Comparison of ENCODE assay signal across 22 cellular contexts in the genomic region with DNA sequence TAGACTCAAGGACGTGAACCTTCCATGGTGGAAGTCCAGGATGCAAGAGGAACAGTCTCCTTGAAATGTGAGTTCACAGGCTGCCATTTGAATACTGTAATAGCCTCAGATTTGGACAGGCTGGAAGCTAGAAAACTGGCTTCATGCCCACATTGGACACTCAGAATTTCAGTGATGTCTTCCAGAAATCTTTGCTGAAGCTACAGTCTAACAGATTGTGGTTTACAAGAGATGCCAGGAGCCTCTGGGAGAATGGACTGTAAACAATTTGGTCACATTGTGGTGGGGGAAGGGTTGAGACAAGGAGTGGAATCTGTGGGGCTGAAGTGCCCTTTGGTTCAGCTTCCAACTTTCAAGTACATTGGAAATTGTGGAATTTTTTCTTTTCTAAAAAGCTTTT.
DNase-seq lines count a peak whose midpoint lies in the region; ATAC-seq and TF ChIP-seq lines count a peak whose summit lies in the region.
"Had no signal": no experiment of that assay in that cellular context is flagged by ENCODE, and none has a peak within 500 bp of the region (broad histone marks: within the 10 kb centered on the region; RNA-seq: fewer than 3 reads in every experiment).

No MANE protein-coding gene starts in this region.

- no peak overlapping the region for H3K4me3 Mint-ChIP-seq in Caco-2 (ENCODE audit: unreplicated experiment)
- H3K4me3 Mint-ChIP-seq: activated B cell treated with CpG ODN at 0.5 μM for 24 hours; activated CD4-positive, alpha-beta memory T cell treated with anti-CD3 and anti-CD28 coated beads, Interleukin-2, amount 10 ng/mL, durations not matched to agents 7 days and 5 days; naive B cell had no signal

- H3K9me3 ChIP-seq in SJSA1 (replicated peaks) = no peaks in the 10 kb centered on the region
- H3K9me3 ChIP-seq in upper lobe of right lung = no peaks in the 10 kb centered on the region
- no peaks in the 10 kb centered on the region for H3K9me3 ChIP-seq in Caco-2
- H3K9me3 ChIP-seq: esophagus muscularis mucosa had no signal

- peaks cover 10% of the 10 kb centered on the region for H3K9me3 Mint-ChIP-seq in Caco-2 (ENCODE audit: unreplicated experiment)
- peaks cover 4 to 5% of the 10 kb centered on the region in 2 donors for H3K9me3 Mint-ChIP-seq in activated naive CD4-positive, alpha-beta T cell treated with anti-CD3 and anti-CD28 coated beads, Interleukin-2, amount 50 U/mL, for 72 hours

- no peaks in the 10 kb centered on the region for H3K4me1 Mint-ChIP-seq in Caco-2 (ENCODE audit: low read depth, unreplicated experiment)

- H3K27ac ChIP-seq in SJSA1 (no peak overlapping the region), upper lobe of right lung (no peak overlapping the region)
- H3K27ac ChIP-seq: C4-2B, esophagus muscularis mucosa had no signal

- CTCF ChIA-PET in Caco-2 (lab: Charles Lee) = no interaction called here

- POLR2A ChIA-PET in Caco-2 (lab: Charles Lee) = no interaction called here

- no peak for ATAC-seq in upper lobe of right lung
- ATAC-seq in activated naive CD4-positive, alpha-beta T cell treated with anti-CD3 and anti-CD28 coated beads, Interleukin-2, amount 50 U/mL, for 72 hours = no peak
- ATAC-seq: SK-N-SH treated with all-trans-retinoic acid at 6 μM for 48 hours had no signal

- no peak overlapping the region for H3K27ac Mint-ChIP-seq in Caco-2 (ENCODE audit: unreplicated experiment)
- H3K27ac Mint-ChIP-seq in activated naive CD4-positive, alpha-beta T cell treated with anti-CD3 and anti-CD28 coated beads, Interleukin-2, amount 50 U/mL, for 72 hours = no peak overlapping the region
- H3K27ac Mint-ChIP-seq: activated B cell treated with CpG ODN at 0.5 μM for 24 hours; activated CD4-positive, alpha-beta memory T cell treated with anti-CD3 and anti-CD28 coated beads, Interleukin-2, amount 10 ng/mL, durations not matched to agents 7 days and 5 days had no signal

- TF ChIP-seq CTCF in upper lobe of right lung (IDR thresholded peaks at IDR 0.05) = no peak
- TF ChIP-seq CTCF in Caco-2 (IDR thresholded peaks at IDR 0.05; ENCODE audit: insufficient read depth in 1 of 2, low read depth in 1 of 2, low read length in 1 of 2, severe bottlenecking in 1 of 2, unreplicated experiment in 1 of 2) = no peak

- intact Hi-C loops in upper lobe of right lung (cut with DNase I) (no loop called here), Caco-2 (cut with micrococcal nuclease; ENCODE audit: unreplicated experiment) (no loop called here)

- in situ Hi-C loops in G401 (cut with HindIII; ENCODE audit: low sequenced_read_pairs) = no loop called here

- no peaks in the 10 kb centered on the region for H3K27me3 ChIP-seq in SJSA1 (replicated peaks)
- H3K27me3 ChIP-seq in upper lobe of right lung = no peaks in the 10 kb centered on the region
- no peaks in the 10 kb centered on the region; the same call in 1 of the 2 replicates for H3K27me3 ChIP-seq in Caco-2 (replicated peaks; ENCODE audit: control insufficient read depth, insufficient read depth, low read length)
- H3K27me3 ChIP-seq: esophagus muscularis mucosa had no signal

- H3K27me3 Mint-ChIP-seq in Caco-2 (ENCODE audit: insufficient read depth, unreplicated experiment) = peaks cover 10% of the 10 kb centered on the region

- no peaks in the 10 kb centered on the region for H3K36me3 Mint-ChIP-seq in Caco-2 (ENCODE audit: insufficient read depth, unreplicated experiment)
- H3K36me3 Mint-ChIP-seq in activated naive CD4-positive, alpha-beta T cell treated with anti-CD3 and anti-CD28 coated beads, Interleukin-2, amount 50 U/mL, for 72 hours = peaks cover 4 to 25% of the 10 kb centered on the region in 2 donors

- H3K4me1 ChIP-seq in SJSA1 (replicated peaks) (peaks cover 13% of the 10 kb centered on the region), upper lobe of right lung (no peaks in the 10 kb centered on the region), Caco-2 (no peaks in the 10 kb centered on the region)

- no TSS peak for BruUV-seq in Caco-2 (replicated peaks; lab: Mats Ljungman, UMichigan)

- H3K36me3 ChIP-seq in SJSA1 = no peaks in the 10 kb centered on the region
- no peaks in the 10 kb centered on the region for H3K36me3 ChIP-seq in upper lobe of right lung
- no peaks in the 10 kb centered on the region for H3K36me3 ChIP-seq in Caco-2 (ENCODE audit: control insufficient read depth, insufficient read depth, low read length)
- H3K36me3 ChIP-seq: esophagus muscularis mucosa had no signal

- H3K4me3 ChIP-seq in SJSA1 = no peak overlapping the region
- no peak overlapping the region for H3K4me3 ChIP-seq in upper lobe of right lung
- H3K4me3 ChIP-seq in Caco-2 (ENCODE audit: low read depth, low read length) = no peak overlapping the region
- H3K4me3 ChIP-seq: esophagus muscularis mucosa had no signal

- peak; percentile 40 for DNase-seq in G401 (ENCODE audit: low spot score)
- DNase-seq in SJSA1 (ENCODE audit: low read depth in 1 of 2, low spot score in 2 of 2) = peak; percentile 63 to 67
- peak; percentile 59 for DNase-seq in fibroblast of gingiva (ENCODE audit: low read depth)
- DNase-seq in renal cortical epithelial cell (ENCODE audit: low read depth) = peak; percentile 36
- no peak for DNase-seq in upper lobe of right lung
- DNase-seq in activated T-cell treated with anti-CD3 and anti-CD28 coated beads for 4 hours = no peak
- DNase-seq in Caco-2 = no peak
- DNase-seq in activated naive CD4-positive, alpha-beta T cell treated with anti-CD3 and anti-CD28 coated beads, Interleukin-2, amount 50 U/mL, for 72 hours (ENCODE audit: low spot score in 2 of 2) = no peak
- DNase-seq: activated B cell treated with CpG ODN at 0.5 μM for 24 hours; activated CD4-positive, alpha-beta memory T cell treated with anti-CD3 and anti-CD28 coated beads, Interleukin-2, amount 10 ng/mL, durations not matched to agents 7 days and 5 days; activated T-cell treated with anti-CD3 and anti-CD28 coated beads, Interleukin-2, amount 50 U/mL, for 1 hour; effector memory CD4-positive, alpha-beta T cell; islet precursor cell; Karpas-422; mammary epithelial cell; naive B cell; NCI-H1092; NCI-H524; occipital lobe had no signal

Comparison
In these comparisons a context has a peak if more than half of its experiments do, and no peak if none do; other contexts are left out.
1. DNase-seq: peak in G401 (single experiment), SJSA1 (2 of 2), fibroblast of gingiva (single experiment) and renal cortical epithelial cell (single experiment); none in upper lobe of right lung (single experiment), activated T-cell treated with anti-CD3 and anti-CD28 coated beads for 4 hours (single experiment), Caco-2 (0 of 2) and activated naive CD4-positive, alpha-beta T cell treated with anti-CD3 and anti-CD28 coated beads, Interleukin-2, amount 50 U/mL, for 72 hours (0 of 2).